ENCODE assay signal across 11 cellular contexts in the genomic region with DNA sequence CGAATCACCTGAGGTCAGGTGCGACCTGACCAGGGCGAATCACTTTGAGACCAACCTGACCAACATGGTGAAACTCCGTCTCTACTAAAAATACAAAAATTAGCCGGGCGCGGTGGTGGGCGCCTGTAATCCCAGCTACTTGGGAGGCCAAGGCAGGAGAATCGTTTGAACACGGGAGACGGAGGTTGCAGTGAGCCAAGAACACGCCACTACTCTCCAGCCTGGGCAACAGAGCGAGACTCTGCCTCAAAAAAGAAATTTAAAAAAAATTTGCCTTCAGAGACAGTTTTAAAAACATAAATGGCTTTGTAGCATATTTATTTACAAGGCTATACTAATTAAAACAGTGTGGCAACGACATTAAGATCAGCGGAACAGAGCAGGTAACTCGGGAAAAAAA. TPM values are rescaled to one million over a fixed set of nuclear protein-coding genes. Genes with fewer than 3 reads are reported as not detected.
DNase-seq lines count a peak whose midpoint lies in the region; ATAC-seq and TF ChIP-seq lines count a peak whose summit lies in the region.
"Not testable (repeated sequence)": the region's sequence is repeated elsewhere in the genome, so short reads cannot be mapped to it uniquely, and the experiment has no call there.
"Had no signal": no experiment of that assay in that cellular context is flagged by ENCODE, and none has a peak within 500 bp of the region (broad histone marks: within the 10 kb centered on the region; RNA-seq: fewer than 3 reads in every experiment).

No MANE protein-coding gene starts in this region.

- peak overlapping the region; percentile 97 for H3K4me3 Mint-ChIP-seq in activated T-helper 2 cell treated with anti-CD3 and anti-CD28 coated beads, Interferon-gamma antibody, Interleukin-2, Interleukin-4, amounts not matched to agents 10 μg/mL and 5 μg/mL and 100 μg/mL, durations not matched to agents 14 hours and 24 hours and 36 hours (ENCODE audit: low read depth)
- H3K4me3 Mint-ChIP-seq in dendritic cell treated with granulocyte-macrophage colony-stimulating factor and Interleukin-4, amounts not matched to agents 40 ng/mL and 50 ng/mL, for 4 days, result peak overlapping the region; percentile 94
- peak overlapping the region; percentile 63 to 94 (median 86) for H3K4me3 Mint-ChIP-seq in naive thymus-derived CD8-positive, alpha-beta T cell
- H3K4me3 Mint-ChIP-seq in stimulated activated effector memory CD8-positive, alpha-beta T cell treated with anti-CD3 and anti-CD28 coated beads, Interleukin-12 subunit alpha, Interleukin-12 subunit beta, amount 100 ng/mL, for 72 hours, result peak overlapping the region; percentile 71

- H3K27me3 ChIP-seq in RWPE2 (ENCODE audit: insufficient read depth, poor library complexity, severe bottlenecking); right atrium auricular region: not testable (repeated sequence)

- CTCF ChIA-PET in HEK293 (lab: Yijun Ruan, JAX), result interaction anchor here (0.7 kb wide), 1 partner anchor 194 kb away, joined by 3 read pairs; no protein-coding TSS in a partner anchor

- peak overlapping the region; percentile 91 for H3K27ac Mint-ChIP-seq in activated T-helper 2 cell treated with anti-CD3 and anti-CD28 coated beads, Interferon-gamma antibody, Interleukin-2, Interleukin-4, amounts not matched to agents 10 μg/mL and 5 μg/mL and 100 μg/mL, durations not matched to agents 14 hours and 24 hours and 36 hours
- H3K27ac Mint-ChIP-seq in dendritic cell treated with granulocyte-macrophage colony-stimulating factor and Interleukin-4, amounts not matched to agents 40 ng/mL and 50 ng/mL, for 4 days, result not testable (repeated sequence)
- peak overlapping the region in 7 of 10 donors; percentile 21 to 91 (median 60) for H3K27ac Mint-ChIP-seq in naive thymus-derived CD8-positive, alpha-beta T cell
- H3K27ac Mint-ChIP-seq in stimulated activated effector memory CD8-positive, alpha-beta T cell treated with anti-CD3 and anti-CD28 coated beads, Interleukin-12 subunit alpha, Interleukin-12 subunit beta, amount 100 ng/mL, for 72 hours, result peak overlapping the region; percentile 80

- H3K4me1 Mint-ChIP-seq in activated T-helper 2 cell treated with anti-CD3 and anti-CD28 coated beads, Interferon-gamma antibody, Interleukin-2, Interleukin-4, amounts not matched to agents 10 μg/mL and 5 μg/mL and 100 μg/mL, durations not matched to agents 14 hours and 24 hours and 36 hours (ENCODE audit: low read depth), result peaks cover 59% of the 10 kb centered on the region
- peaks cover 31% of the 10 kb centered on the region for H3K4me1 Mint-ChIP-seq in dendritic cell treated with granulocyte-macrophage colony-stimulating factor and Interleukin-4, amounts not matched to agents 40 ng/mL and 50 ng/mL, for 4 days (ENCODE audit: low read depth)
- peaks cover 23 to 62% (median 54%) of the 10 kb centered on the region in 4 donors for H3K4me1 Mint-ChIP-seq in naive thymus-derived CD8-positive, alpha-beta T cell
- peaks cover 51% of the 10 kb centered on the region for H3K4me1 Mint-ChIP-seq in stimulated activated effector memory CD8-positive, alpha-beta T cell treated with anti-CD3 and anti-CD28 coated beads, Interleukin-12 subunit alpha, Interleukin-12 subunit beta, amount 100 ng/mL, for 72 hours

- not testable (repeated sequence) for H3K27me3 Mint-ChIP-seq in activated T-helper 2 cell treated with anti-CD3 and anti-CD28 coated beads, Interferon-gamma antibody, Interleukin-2, Interleukin-4, amounts not matched to agents 10 μg/mL and 5 μg/mL and 100 μg/mL, durations not matched to agents 14 hours and 24 hours and 36 hours (ENCODE audit: low read depth); dendritic cell treated with granulocyte-macrophage colony-stimulating factor and Interleukin-4, amounts not matched to agents 40 ng/mL and 50 ng/mL, for 4 days; naive thymus-derived CD8-positive, alpha-beta T cell

- H3K4me3 ChIP-seq in AG09309 (ENCODE audit: control insufficient read depth, low read depth, low read length) (peak overlapping the region; percentile 90), HEK293 (ENCODE audit: low read depth, low read length) (peak overlapping the region; percentile 90), RWPE2 (ENCODE audit: severe bottlenecking) (peak overlapping the region; percentile 84), right atrium auricular region (peak overlapping the region; percentile 89 to 90)

- H3K36me3 ChIP-seq in HEK293 (ENCODE audit: control insufficient read depth in 2 of 2, insufficient read depth in 1 of 2, low read length in 2 of 2) (peaks cover 10 to 36% of the 10 kb centered on the region in 2 experiments; a peak in 2 of 3 replicates), RWPE2 (ENCODE audit: low read depth) (peaks cover 53% of the 10 kb centered on the region), right atrium auricular region (peaks cover 17% of the 10 kb centered on the region)

- intact Hi-C loops in activated T-helper 2 cell treated with anti-CD3 and anti-CD28 coated beads, Interferon-gamma antibody, Interleukin-2, Interleukin-4, amounts not matched to agents 10 μg/mL and 5 μg/mL and 100 μg/mL, durations not matched to agents 14 hours and 24 hours and 36 hours (cut with micrococcal nuclease), result loop anchor here (5.0 to 10.0 kb wide), 3 partner anchors 34 to 387 kb away; partner anchors contain the start of genes CTSZ, STX16 and ZNF831
- intact Hi-C loops in dendritic cell treated with granulocyte-macrophage colony-stimulating factor and Interleukin-4, amounts not matched to agents 40 ng/mL and 50 ng/mL, for 4 days (cut with micrococcal nuclease), result not testable (repeated sequence)

- POLR2A ChIA-PET in HEK293 (lab: Yijun Ruan, JAX), result interaction anchor here (3.6 kb wide), 1 partner anchor 9 kb away, joined by 28 read pairs; the partner anchor contains the start of gene ATP5F1E
- POLR2A ChIA-PET in naive thymus-derived CD8-positive, alpha-beta T cell (lab: Charles Lee), result interaction anchor here (1.0 to 3.9 kb wide), 4 partner anchors 9 to 152 kb away, joined by 3 to 68 read pairs (median 6); partner anchors contain the start of genes ATP5F1E and NELFCD

- not testable (repeated sequence) for H3K27ac ChIP-seq in HEK293 (ENCODE audit: extremely low read depth, low read depth, low read length)
- H3K27ac ChIP-seq in RWPE2 (ENCODE audit: poor library complexity, severe bottlenecking) (peak overlapping the region; percentile 55), right atrium auricular region (peak overlapping the region; percentile 89 to 93)

- not testable (repeated sequence) for H3K9me3 Mint-ChIP-seq in activated T-helper 2 cell treated with anti-CD3 and anti-CD28 coated beads, Interferon-gamma antibody, Interleukin-2, Interleukin-4, amounts not matched to agents 10 μg/mL and 5 μg/mL and 100 μg/mL, durations not matched to agents 14 hours and 24 hours and 36 hours; dendritic cell treated with granulocyte-macrophage colony-stimulating factor and Interleukin-4, amounts not matched to agents 40 ng/mL and 50 ng/mL, for 4 days; naive thymus-derived CD8-positive, alpha-beta T cell; stimulated activated effector memory CD8-positive, alpha-beta T cell treated with anti-CD3 and anti-CD28 coated beads, Interleukin-12 subunit alpha, Interleukin-12 subunit beta, amount 100 ng/mL, for 72 hours

- H3K9me3 ChIP-seq in HEK293 (ENCODE audit: control insufficient read depth, insufficient read depth, low read depth, low read length); RWPE2 (ENCODE audit: severe bottlenecking); right atrium auricular region: not testable (repeated sequence)

- not testable (repeated sequence) for H3K4me1 ChIP-seq in HEK293 (ENCODE audit: control insufficient read depth, insufficient read depth, low read length)
- peaks cover 41% of the 10 kb centered on the region for H3K4me1 ChIP-seq in RWPE2 (ENCODE audit: insufficient read depth, poor library complexity, severe bottlenecking)
- H3K4me1 ChIP-seq in right atrium auricular region, result peaks cover 0 to 28% of the 10 kb centered on the region in 2 donors

- peaks cover 49% of the 10 kb centered on the region for H3K36me3 Mint-ChIP-seq in activated T-helper 2 cell treated with anti-CD3 and anti-CD28 coated beads, Interferon-gamma antibody, Interleukin-2, Interleukin-4, amounts not matched to agents 10 μg/mL and 5 μg/mL and 100 μg/mL, durations not matched to agents 14 hours and 24 hours and 36 hours (ENCODE audit: low read depth)
- peaks cover 46% of the 10 kb centered on the region for H3K36me3 Mint-ChIP-seq in dendritic cell treated with granulocyte-macrophage colony-stimulating factor and Interleukin-4, amounts not matched to agents 40 ng/mL and 50 ng/mL, for 4 days (ENCODE audit: low read depth)
- peaks cover 0 to 37% (median 8%) of the 10 kb centered on the region in 3 donors for H3K36me3 Mint-ChIP-seq in naive thymus-derived CD8-positive, alpha-beta T cell
- peaks cover 59% of the 10 kb centered on the region for H3K36me3 Mint-ChIP-seq in stimulated activated effector memory CD8-positive, alpha-beta T cell treated with anti-CD3 and anti-CD28 coated beads, Interleukin-12 subunit alpha, Interleukin-12 subunit beta, amount 100 ng/mL, for 72 hours

- ATAC-seq in RWPE2 (ENCODE audit: low read depth); naive thymus-derived CD8-positive, alpha-beta T cell; stimulated activated effector memory CD8-positive, alpha-beta T cell treated with anti-CD3 and anti-CD28 coated beads, Interleukin-12 subunit alpha, Interleukin-12 subunit beta, amount 100 ng/mL, for 72 hours: not testable (repeated sequence)

- TF ChIP-seq CTCF in AG09309 (IDR thresholded peaks at IDR 0.05; ENCODE audit: control insufficient read depth, insufficient read depth, low read depth, low read length, missing control alignments); HEK293 (tag by site-specific recombination; IDR thresholded peaks at IDR 0.05); RWPE2 (IDR thresholded peaks at IDR 0.05; ENCODE audit: poor library complexity, severe bottlenecking); right atrium auricular region (IDR thresholded peaks at IDR 0.05): not testable (repeated sequence)

- DNase-seq in AG09309 (ENCODE audit: low read depth); RWPE2 (ENCODE audit: low spot score); activated T-helper 2 cell treated with anti-CD3 and anti-CD28 coated beads, Interferon-gamma antibody, Interleukin-2, Interleukin-4, amounts not matched to agents 10 μg/mL and 5 μg/mL and 100 μg/mL, durations not matched to agents 14 hours and 24 hours and 36 hours (ENCODE audit: low spot score); right atrium auricular region (ENCODE audit: low spot score); naive thymus-derived CD8-positive, alpha-beta T cell: not testable (repeated sequence)
- DNase-seq in stimulated activated effector memory CD8-positive, alpha-beta T cell treated with anti-CD3 and anti-CD28 coated beads, Interleukin-12 subunit alpha, Interleukin-12 subunit beta, amount 100 ng/mL, for 72 hours (ENCODE audit: low spot score in 2 of 2), result peak in 1 of 2 donors; percentile 40

RNA-seq across cellular contexts. Expression of gene PRELID3B, which starts 1.1 kb away (rescaled TPM):
- total RNA-seq in activated T-helper 2 cell treated with anti-CD3 and anti-CD28 coated beads, Interferon-gamma antibody, Interleukin-2, Interleukin-4, amounts not matched to agents 10 μg/mL and 5 μg/mL and 100 μg/mL, durations not matched to agents 14 hours and 24 hours and 36 hours, result 106 and 112 TPM in 2 replicates
- 10 to 100 TPM; 34.6 to 35.2 TPM for total RNA-seq in right atrium auricular region
- total RNA-seq in naive thymus-derived CD8-positive, alpha-beta T cell, result 10 to 100 TPM; 37.9 to 45.4 TPM
- 10 to 100 TPM; 26.8 to 27.9 (median 26.9) TPM for polyA plus RNA-seq in naive thymus-derived CD8-positive, alpha-beta T cell

RNA-seq across cellular contexts. Expression of gene ATP5F1E, which starts 9.4 kb away (rescaled TPM):
- total RNA-seq in activated T-helper 2 cell treated with anti-CD3 and anti-CD28 coated beads, Interferon-gamma antibody, Interleukin-2, Interleukin-4, amounts not matched to agents 10 μg/mL and 5 μg/mL and 100 μg/mL, durations not matched to agents 14 hours and 24 hours and 36 hours, result 61.2 and 66.9 TPM in 2 replicates
- total RNA-seq in right atrium auricular region, result 10 to 100 TPM; 41.3 to 42.0 TPM
- total RNA-seq in naive thymus-derived CD8-positive, alpha-beta T cell, result 10 to 100 TPM; 78.2 to 80.3 TPM
- 100 to 1,000 TPM in 1 of 3 donors, 10 to 100 TPM in 2; 66.9 to 118 (median 91.4) TPM for polyA plus RNA-seq in naive thymus-derived CD8-positive, alpha-beta T cell

RNA-seq across cellular contexts. Expression of gene TUBB1, which starts 22.3 kb away (rescaled TPM):
- total RNA-seq in activated T-helper 2 cell treated with anti-CD3 and anti-CD28 coated beads, Interferon-gamma antibody, Interleukin-2, Interleukin-4, amounts not matched to agents 10 μg/mL and 5 μg/mL and 100 μg/mL, durations not matched to agents 14 hours and 24 hours and 36 hours, result not detected in 2 replicates
- total RNA-seq in right atrium auricular region, result under 1 TPM; 0.19 to 0.35 TPM
- not detected for total RNA-seq in naive thymus-derived CD8-positive, alpha-beta T cell
- polyA plus RNA-seq in naive thymus-derived CD8-positive, alpha-beta T cell, result under 1 TPM in 1 of 3 donors, not detected in 2; 0.05 TPM
- total RNA-seq: H7, ureter had no signal
- polyA plus RNA-seq: aorta had no signal

RNA-seq across cellular contexts. Expression of gene CTSZ, which starts 34.4 kb away (rescaled TPM):
- 62.0 and 66.1 TPM in 2 replicates for total RNA-seq in activated T-helper 2 cell treated with anti-CD3 and anti-CD28 coated beads, Interferon-gamma antibody, Interleukin-2, Interleukin-4, amounts not matched to agents 10 μg/mL and 5 μg/mL and 100 μg/mL, durations not matched to agents 14 hours and 24 hours and 36 hours
- 100 to 1,000 TPM; 117 to 152 TPM for total RNA-seq in right atrium auricular region
- total RNA-seq in naive thymus-derived CD8-positive, alpha-beta T cell, result 10 to 100 TPM; 15.8 to 19.1 TPM
- 1 to 10 TPM in 2 of 3 donors, under 1 TPM in 1; 0.60 to 2.9 (median 1.0) TPM for polyA plus RNA-seq in naive thymus-derived CD8-positive, alpha-beta T cell
